32 cellular contexts compared by ENCODE assay signal in the genomic region with DNA sequence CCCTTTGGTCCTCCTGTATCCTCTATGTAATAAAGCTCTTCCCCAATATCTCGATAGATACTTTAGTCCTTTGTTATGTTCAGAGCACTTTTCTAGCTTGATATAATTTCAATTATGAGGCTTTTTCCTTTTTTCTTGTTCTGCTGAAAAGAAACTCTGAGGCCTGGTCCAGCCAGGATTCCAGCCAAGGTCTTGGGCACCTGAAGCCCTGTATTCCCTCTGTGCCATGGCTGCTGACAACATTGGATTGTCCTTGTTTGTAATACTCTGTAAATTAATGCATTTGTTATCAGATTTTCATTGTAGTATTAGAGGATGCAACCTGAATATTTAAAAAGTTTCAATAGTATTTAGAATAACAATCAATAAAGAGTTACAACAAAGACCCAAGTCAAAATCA.
"Had no signal": no experiment of that assay in that cellular context is flagged by ENCODE, and none has a peak within 500 bp of the region (broad histone marks: within the 10 kb centered on the region; RNA-seq: fewer than 3 reads in every experiment).

No MANE protein-coding gene starts in this region.

- DNase-seq: activated B cell treated with CpG ODN at 0.5 μM for 24 hours; activated CD4-positive, alpha-beta memory T cell treated with anti-CD3 and anti-CD28 coated beads for 36 hours; activated CD4-positive, alpha-beta T cell treated with anti-CD3 and anti-CD28 coated beads for 4 hours; activated CD4-positive, alpha-beta T cell treated with anti-CD3 and anti-CD28 coated beads, Interleukin-2, amount 50 U/mL, for 1 hour; activated CD4-positive, alpha-beta T cell treated with anti-CD3 and anti-CD28 coated beads, Interleukin-2, amount 50 U/mL, for 4 hours; activated CD4-positive, CD25-positive, alpha-beta regulatory T cell treated with anti-CD3 and anti-CD28 coated beads, Interleukin-2, amount 50 U/mL, for 72 hours; activated CD8-positive, alpha-beta memory T cell treated with anti-CD3 and anti-CD28 coated beads, Interleukin-2, amount 50 U/mL, for 4 hours; activated CD8-positive, alpha-beta T cell treated with anti-CD3 and anti-CD28 coated beads for 36 hours; activated effector memory CD4-positive, alpha-beta T cell treated with anti-CD3 and anti-CD28 coated beads, Interleukin-2, amount 50 U/mL, for 16 hours; activated gamma-delta T cell treated with Interleukin-2 at 50 U/mL for 16 hours; activated naive CD4-positive, alpha-beta T cell; activated naive CD4-positive, alpha-beta T cell treated with anti-CD3 and anti-CD28 coated beads for 36 hours; activated naive CD4-positive, alpha-beta T cell treated with anti-CD3 and anti-CD28 coated beads, Interleukin-2, amount 50 U/mL, for 16 hours; activated naive CD8-positive, alpha-beta T cell treated with anti-CD3 and anti-CD28 coated beads for 36 hours; activated T-cell treated with anti-CD3 and anti-CD28 coated beads for 4 hours; activated T-cell treated with anti-CD3 and anti-CD28 coated beads, Interleukin-2, amount 50 U/mL, for 1 hour; activated T-cell treated with anti-CD3 and anti-CD28 coated beads, Interleukin-2, amount 50 U/mL, for 4 hours; activated T-cell treated with anti-CD3 and anti-CD28 coated beads, Interleukin-2, amount 50 U/mL, for 72 hours; adrenal gland; amniotic stem cell; aorta; body of pancreas; brain microvascular endothelial cell; central memory CD4-positive, alpha-beta T cell; cerebellar nuclear complex; T-cell; T-helper 17 cell; T-helper 9 cell had no signal

- H3K4me1 ChIP-seq: adrenal gland, body of pancreas, breast epithelium had no signal

- H3K9me3 ChIP-seq: adrenal gland, body of pancreas, breast epithelium had no signal

- H3K27me3 ChIP-seq: adrenal gland, body of pancreas, brain microvascular endothelial cell, breast epithelium had no signal

- ATAC-seq: activated CD8-positive, alpha-beta T cell treated with anti-CD3 and anti-CD28 coated beads for 36 hours; activated naive CD4-positive, alpha-beta T cell treated with anti-CD3 and anti-CD28 coated beads, Interleukin-2, amount 50 U/mL, for 72 hours; activated T-cell treated with anti-CD3 and anti-CD28 coated beads, Interleukin-2, amount 50 U/mL, for 4 hours; activated T-cell treated with anti-CD3 and anti-CD28 coated beads, Interleukin-2, amount 50 U/mL, for 72 hours; activated T-helper 17 cell treated with anti-CD3 and anti-CD28 coated beads, Interleukin-2, amount 50 U/mL, for 72 hours; body of pancreas; T-cell; T-helper 17 cell had no signal

- H3K27ac ChIP-seq: adrenal gland, body of pancreas, brain microvascular endothelial cell, breast epithelium, VCaP had no signal

- H3K36me3 ChIP-seq: adrenal gland, brain microvascular endothelial cell, breast epithelium had no signal

- H3K4me3 ChIP-seq: adrenal gland, body of pancreas, breast epithelium had no signal
